In the genomic region with DNA sequence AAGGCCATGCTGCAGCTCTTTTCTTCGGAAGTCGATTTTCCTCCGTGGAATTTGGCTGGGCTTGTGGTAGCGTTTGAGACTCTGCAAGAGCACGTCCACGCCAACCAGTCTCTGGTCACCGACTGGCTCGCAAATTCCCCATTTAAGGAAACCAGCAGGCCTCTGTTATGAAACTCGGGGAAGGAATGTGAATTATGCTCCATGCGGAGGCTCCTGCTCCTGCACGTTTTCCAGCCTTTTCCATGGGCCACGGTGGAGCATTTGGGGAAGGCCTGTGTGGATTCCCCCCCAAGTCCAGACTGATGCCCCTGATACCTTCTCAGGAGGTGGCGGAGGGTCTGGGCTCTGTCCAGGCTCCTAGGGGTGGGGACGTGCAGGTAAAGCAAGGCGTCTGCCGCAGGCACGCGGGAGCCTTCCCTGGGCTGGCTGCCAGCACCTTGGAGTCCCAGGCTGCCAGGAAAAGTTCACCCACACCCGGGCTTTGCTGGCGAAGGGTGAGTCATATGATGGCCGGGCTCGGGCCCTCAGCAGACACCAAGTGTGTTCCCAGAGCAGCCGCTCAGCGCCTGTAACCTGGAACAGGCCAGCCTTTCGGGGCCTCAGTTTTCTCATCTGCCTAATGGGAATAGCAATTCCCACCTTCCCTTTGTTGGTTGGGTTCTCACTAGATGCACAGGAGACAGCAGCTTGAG, we compare ENCODE assay signal across 9 cellular contexts. TPM values are rescaled to one million over a fixed set of nuclear protein-coding genes. Genes with fewer than 3 reads are reported as not detected.
DNase-seq lines count a peak whose midpoint lies in the region; ATAC-seq and FAIRE-seq lines count a peak whose summit lies in the region.
"Had no signal": no experiment of that assay in that cellular context is flagged by ENCODE, and none has a peak within 500 bp of the region (broad histone marks: within the 10 kb centered on the region; RNA-seq: fewer than 3 reads in every experiment).

No MANE protein-coding gene starts in this region.

- DNase-seq in LoVo (ENCODE audit: low spot score) (peak; percentile 63), epithelial cell of prostate (ENCODE audit: low read depth, low spot score) (peak; percentile 54), mucosa of gallbladder (ENCODE audit: low spot score) (peak; percentile 92), activated T-cell treated with anti-CD3 and anti-CD28 coated beads for 4 hours (no peak), retina (no peak)
- no peak for DNase-seq in activated CD4-positive, alpha-beta T cell treated with anti-CD3 and anti-CD28 coated beads, Interleukin-2, amount 50 U/mL, for 48 hours
- DNase-seq: CD4-positive, alpha-beta memory T cell had no signal

- H3K27ac ChIP-seq in epithelial cell of prostate = peak overlapping the region; percentile 29

- no peak for ATAC-seq in GM19324 (IDR thresholded peaks at IDR 0.05; ENCODE audit: low FRiP score, unreplicated experiment)

- peak; percentile 53 for FAIRE-seq in A204.1 (lab: Jason Lieb, UNC)

RNA-seq across cellular contexts. Expression of gene LRP5, which starts 41.9 kb away (rescaled TPM):
- 154 TPM for total RNA-seq in mucosa of gallbladder

Comparison
In these comparisons a context has a peak if more than half of its experiments do, and no peak if none do; other contexts are left out.
1. DNase-seq: peak in LoVo (single experiment), epithelial cell of prostate (single experiment) and mucosa of gallbladder (single experiment); none in activated CD4-positive, alpha-beta T cell treated with anti-CD3 and anti-CD28 coated beads, Interleukin-2, amount 50 U/mL, for 48 hours (0 of 2), activated T-cell treated with anti-CD3 and anti-CD28 coated beads for 4 hours (single experiment) and retina (single experiment).